In the genomic region with DNA sequence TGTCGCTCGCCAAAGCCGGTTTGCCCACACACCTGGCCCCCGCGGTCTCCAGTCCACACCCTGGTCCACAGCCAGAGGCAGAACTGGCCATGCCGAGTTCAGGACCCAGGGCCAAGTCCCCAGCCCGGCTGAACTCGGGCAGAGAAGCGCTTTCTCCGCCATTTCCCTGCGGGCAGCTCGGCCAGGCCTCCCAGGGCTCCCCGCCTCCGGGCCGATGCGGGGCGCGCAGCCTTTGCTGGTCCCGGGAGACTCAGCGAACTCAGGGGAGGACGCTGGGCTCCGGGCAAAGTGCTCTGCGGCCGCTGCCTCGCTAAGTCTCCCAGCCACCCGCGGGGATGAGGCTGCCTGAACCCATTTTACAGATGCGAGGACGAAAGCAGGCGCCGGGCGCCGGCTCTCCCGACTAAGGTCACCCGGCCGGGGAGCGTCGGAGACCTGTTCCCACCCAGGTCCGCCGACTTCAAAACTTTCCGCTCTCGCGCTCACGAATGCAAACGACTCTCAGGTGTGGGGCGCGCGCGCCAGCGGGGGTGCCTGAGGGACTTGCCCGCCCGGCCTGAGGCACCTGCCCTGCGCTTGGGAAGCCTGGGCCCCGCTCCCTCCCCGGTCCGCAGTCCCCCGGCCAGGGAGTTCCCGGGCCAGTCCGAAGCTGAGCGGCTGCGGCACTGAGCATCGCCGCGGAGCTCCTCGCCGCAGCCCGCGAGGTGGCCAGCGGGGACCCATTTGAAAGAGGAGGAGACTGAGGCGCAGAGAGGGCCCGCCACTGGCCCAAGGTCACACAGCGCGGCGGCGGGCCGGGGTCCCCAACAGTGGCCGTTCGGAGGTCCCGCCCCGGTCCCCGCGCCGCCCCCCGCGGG, we compare ENCODE assay signal across 8 cellular contexts. TPM values are rescaled to one million over a fixed set of nuclear protein-coding genes. Genes with fewer than 3 reads are reported as not detected.
A peak's percentile ranks its signal among the peaks of the same experiment; 100 is the strongest.
DNase-seq lines count a peak whose midpoint lies in the region; ATAC-seq and TF ChIP-seq lines count a peak whose summit lies in the region.

No MANE protein-coding gene starts in this region.

- TF ChIP-seq CTCF in GM12864 (IDR thresholded peaks at IDR 0.05; ENCODE audit: low read depth, low read length, missing control alignments) (no peak), KMS-11 (conservative IDR thresholded peaks at IDR 0.05; ENCODE audit: low read depth, low read length) (no peak)

- H3K9ac ChIP-seq in KMS-11, result peak overlapping the region; percentile 66

- H3K4me3 ChIP-seq in GM12864 (ENCODE audit: low read depth, low read length) (peak overlapping the region; percentile 80), KMS-11 (IDR thresholded peaks at IDR 0.05; ENCODE audit: insufficient read depth, low read depth, low read length) (no peak overlapping the region)

- peak overlapping the region; percentile 60 for H3K4me2 ChIP-seq in KMS-11

- DNase-seq in GM12864 (ENCODE audit: low read depth), result peak; percentile 16
- peak; percentile 22 for DNase-seq in activated naive CD4-positive, alpha-beta T cell treated with anti-CD3 and anti-CD28 coated beads, Interleukin-2, amount 50 U/mL, for 16 hours
- peak; percentile 64 for DNase-seq in islet precursor cell
- peak; percentile 15 to 20 for DNase-seq in stimulated activated CD8-positive, alpha-beta memory T cell treated with anti-CD3 and anti-CD28 coated beads, Interleukin-15, amount 100 ng/mL, for 48 hours (ENCODE audit: low read depth in 2 of 2)
- no peak for DNase-seq in NCI-H446 treated with DMSO at 0.1 percent for 48 hours (lab: John Stamatoyannopoulos, UW)
- no peak for DNase-seq in A172 (ENCODE audit: low spot score)

- H4K20me1 ChIP-seq in KMS-11 (ENCODE audit: insufficient read depth), result no peaks in the 10 kb centered on the region

- no peak overlapping the region for H3K27ac ChIP-seq in KMS-11

- ATAC-seq in GM21737 (IDR thresholded peaks at IDR 0.05; ENCODE audit: unreplicated experiment), result peak; percentile 25

- peaks cover 3% of the 10 kb centered on the region for H3K4me1 ChIP-seq in KMS-11 (ENCODE audit: low read depth, poor library complexity, severe bottlenecking)

- H3K27me3 ChIP-seq in KMS-11 (ENCODE audit: insufficient read depth, low read depth), result no peaks in the 10 kb centered on the region

- H3K36me3 ChIP-seq in KMS-11 (ENCODE audit: insufficient read depth), result no peaks in the 10 kb centered on the region

- H2AFZ ChIP-seq in KMS-11 (ENCODE audit: low read depth), result peak overlapping the region; percentile 66

- H3K79me2 ChIP-seq in KMS-11 (ENCODE audit: insufficient read depth, low read depth), result no peaks in the 10 kb centered on the region

RNA-seq across cellular contexts. Expression of gene TESC, which starts 0.6 kb away (rescaled TPM):
- 5.2 and 7.0 TPM in 2 replicates for total RNA-seq in A172 (2014; rRNA removed; shearing (Covaris generic))

Comparison
In these comparisons a context has a peak if more than half of its experiments do, and no peak if none do; other contexts are left out.
1. DNase-seq: peak in GM12864 (single experiment), activated naive CD4-positive, alpha-beta T cell treated with anti-CD3 and anti-CD28 coated beads, Interleukin-2, amount 50 U/mL, for 16 hours (single experiment), islet precursor cell (single experiment) and stimulated activated CD8-positive, alpha-beta memory T cell treated with anti-CD3 and anti-CD28 coated beads, Interleukin-15, amount 100 ng/mL, for 48 hours (2 of 2); none in NCI-H446 treated with DMSO at 0.1 percent for 48 hours (single experiment) and A172 (single experiment).